Comparison of ENCODE assay signal across 8 cellular contexts in genomic region chr12:100733817-100734593, GRCh38.
A peak's percentile ranks its signal among the peaks of the same experiment; 100 is the strongest.
DNase-seq lines count a peak whose midpoint lies in the region; ATAC-seq and TF ChIP-seq lines count a peak whose summit lies in the region.

No MANE protein-coding gene starts in this region.

- intact Hi-C loops in sigmoid colon (cut with DNase I): no loop called here
- intact Hi-C loops in tibial artery (cut with DNase I; ENCODE audit: low total_unique reads): no loop called here

- TF ChIP-seq POLR2A in sigmoid colon (IDR thresholded peaks at IDR 0.05): no peak

- ATAC-seq in GM18498 (IDR thresholded peaks at IDR 0.05; ENCODE audit: unreplicated experiment) (peak; percentile 86), HG02623 (IDR thresholded peaks at IDR 0.05; ENCODE audit: unreplicated experiment) (peak; percentile 72)

- TF ChIP-seq CTCF in cardiac fibroblast (IDR thresholded peaks at IDR 0.05; ENCODE audit: low read depth, low read length) (peak; percentile 65), nephron progenitor cell (IDR thresholded peaks at IDR 0.05) (peak; percentile 51), sigmoid colon (IDR thresholded peaks at IDR 0.05) (peak in 2 of 4 experiments; percentile 25 to 43), tibial artery (IDR thresholded peaks at IDR 0.05) (peak in 1 of 2 experiments; percentile 11)

- H3K36me3 ChIP-seq in sigmoid colon (no peaks in the 10 kb centered on the region), tibial artery (no peaks in the 10 kb centered on the region)

- peak; percentile 46 for DNase-seq in NCI-H2171 treated with DMSO at 0.1 percent for 48 hours (lab: John Stamatoyannopoulos, UW)
- peak; percentile 48 to 60 for DNase-seq in cardiac fibroblast (ENCODE audit: low read depth in 2 of 2)
- DNase-seq in nephron progenitor cell: no peak
- DNase-seq in sigmoid colon: no peak
- no peak for DNase-seq in activated gamma-delta T cell treated with Interleukin-2 at 50 U/mL for 16 hours
- DNase-seq in tibial artery: no peak

- 41 to 68% methylated on average over 5 of the region's 5 CpGs for WGBS in sigmoid colon, 2 donors

- H3K4me1 Mint-ChIP-seq in nephron progenitor cell: no peaks in the 10 kb centered on the region

- TF ChIP-seq EP300 in sigmoid colon (IDR thresholded peaks at IDR 0.05): no peak

- H3K9me3 Mint-ChIP-seq in nephron progenitor cell: no peaks in the 10 kb centered on the region

- no peak overlapping the region for H3K27ac Mint-ChIP-seq in nephron progenitor cell

- no peak overlapping the region for H3K4me3 Mint-ChIP-seq in nephron progenitor cell

- H3K9me3 ChIP-seq in sigmoid colon (no peaks in the 10 kb centered on the region), tibial artery (no peaks in the 10 kb centered on the region)

- no peak overlapping the region for H3K27ac ChIP-seq in sigmoid colon
- H3K27ac ChIP-seq in tibial artery: no peak overlapping the region

- H3K4me1 ChIP-seq in sigmoid colon: no peaks in the 10 kb centered on the region
- H3K4me1 ChIP-seq in tibial artery: no peaks in the 10 kb centered on the region

- H3K27me3 Mint-ChIP-seq in nephron progenitor cell (ENCODE audit: low read depth, poor library complexity): peaks cover 23% of the 10 kb centered on the region

- H3K4me3 ChIP-seq in cardiac fibroblast (replicated peaks in 1 of 2; ENCODE audit: low read depth in 2 of 2, low read length in 2 of 2): no peak overlapping the region
- H3K4me3 ChIP-seq in sigmoid colon: no peak overlapping the region
- no peak overlapping the region for H3K4me3 ChIP-seq in tibial artery

- H3K27me3 ChIP-seq in sigmoid colon: peaks cover 0 to 6% (median 0%) of the 10 kb centered on the region in 3 donors
- H3K27me3 ChIP-seq in tibial artery: peaks cover 0 to 7% of the 10 kb centered on the region in 2 donors

- H3K36me3 Mint-ChIP-seq in nephron progenitor cell (ENCODE audit: low read depth): no peaks in the 10 kb centered on the region

Comparison
In these comparisons a context has a peak if more than half of its experiments do, and no peak if none do; other contexts are left out.
1. DNase-seq: peak in NCI-H2171 treated with DMSO at 0.1 percent for 48 hours (single experiment) and cardiac fibroblast (2 of 2); none in nephron progenitor cell (single experiment), sigmoid colon (single experiment), activated gamma-delta T cell treated with Interleukin-2 at 50 U/mL for 16 hours (single experiment) and tibial artery (0 of 2).